ENCODE assay signal across 20 cellular contexts in genomic region chr18:41975287-41975683, GRCh38.
"Had no signal": no experiment of that assay in that cellular context is flagged by ENCODE, and none has a peak within 500 bp of the region (broad histone marks: within the 10 kb centered on the region; RNA-seq: fewer than 3 reads in every experiment).

No MANE protein-coding gene starts in this region.

- H3K4me3 Mint-ChIP-seq: activated naive CD4-positive, alpha-beta T cell treated with anti-CD3 and anti-CD28 coated beads, Interleukin-2, amount 10 ng/mL, durations not matched to agents 7 days and 5 days; endodermal cell; stimulated activated naive CD8-positive, alpha-beta T cell treated with anti-CD3 and anti-CD28 coated beads, Interleukin-15, Interleukin-2, amounts not matched to agents 100 ng/mL and 50 ng/mL, for 24 hours; WTC11 had no signal

- H3K27me3 Mint-ChIP-seq: activated naive CD4-positive, alpha-beta T cell treated with anti-CD3 and anti-CD28 coated beads, Interleukin-2, amount 10 ng/mL, durations not matched to agents 7 days and 5 days; stimulated activated naive CD8-positive, alpha-beta T cell treated with anti-CD3 and anti-CD28 coated beads, Interleukin-15, Interleukin-2, amounts not matched to agents 100 ng/mL and 50 ng/mL, for 24 hours had no signal

- ATAC-seq: gastroesophageal sphincter, WTC11 had no signal

- H3K36me3 ChIP-seq: ovary had no signal

- H3K27me3 ChIP-seq: gastroesophageal sphincter, ovary, SJSA1, spleen, tibial nerve had no signal

- H3K27ac ChIP-seq: coronary artery, gastroesophageal sphincter, ovary, prostate gland, SJSA1, spleen, tibial nerve had no signal

- DNase-seq: activated CD4-positive, alpha-beta T cell treated with anti-CD3 and anti-CD28 coated beads for 4 hours; activated effector memory CD4-positive, alpha-beta T cell treated with Interleukin-2 at 50 U/mL for 16 hours; activated naive CD4-positive, alpha-beta T cell treated with anti-CD3 and anti-CD28 coated beads, Interleukin-2, amount 10 ng/mL, durations not matched to agents 7 days and 5 days; amniotic stem cell; cerebellar nuclear complex; endodermal cell; head of caudate nucleus; hypothalamus; ovary; spleen; stimulated activated CD4-positive, alpha-beta T cell treated with anti-CD3 and anti-CD28 coated beads, Interleukin-4, amount 100 ng/mL, for 4 hours; T-helper 1 cell; T-helper 9 cell had no signal

- H3K4me3 ChIP-seq: coronary artery, gastroesophageal sphincter, ovary, prostate gland, SJSA1, spleen, tibial nerve had no signal

- H3K4me1 ChIP-seq: prostate gland, SJSA1 had no signal

- H3K4me1 Mint-ChIP-seq: endodermal cell, WTC11 had no signal

- H3K9me3 Mint-ChIP-seq: activated naive CD4-positive, alpha-beta T cell treated with anti-CD3 and anti-CD28 coated beads, Interleukin-2, amount 10 ng/mL, durations not matched to agents 7 days and 5 days; endodermal cell; stimulated activated naive CD8-positive, alpha-beta T cell treated with anti-CD3 and anti-CD28 coated beads, Interleukin-15, Interleukin-2, amounts not matched to agents 100 ng/mL and 50 ng/mL, for 24 hours; WTC11 had no signal

- H3K9me3 ChIP-seq: gastroesophageal sphincter, ovary, prostate gland, SJSA1, spleen, tibial nerve had no signal
